Comparison of ENCODE assay signal across 8 cellular contexts in the genomic region with DNA sequence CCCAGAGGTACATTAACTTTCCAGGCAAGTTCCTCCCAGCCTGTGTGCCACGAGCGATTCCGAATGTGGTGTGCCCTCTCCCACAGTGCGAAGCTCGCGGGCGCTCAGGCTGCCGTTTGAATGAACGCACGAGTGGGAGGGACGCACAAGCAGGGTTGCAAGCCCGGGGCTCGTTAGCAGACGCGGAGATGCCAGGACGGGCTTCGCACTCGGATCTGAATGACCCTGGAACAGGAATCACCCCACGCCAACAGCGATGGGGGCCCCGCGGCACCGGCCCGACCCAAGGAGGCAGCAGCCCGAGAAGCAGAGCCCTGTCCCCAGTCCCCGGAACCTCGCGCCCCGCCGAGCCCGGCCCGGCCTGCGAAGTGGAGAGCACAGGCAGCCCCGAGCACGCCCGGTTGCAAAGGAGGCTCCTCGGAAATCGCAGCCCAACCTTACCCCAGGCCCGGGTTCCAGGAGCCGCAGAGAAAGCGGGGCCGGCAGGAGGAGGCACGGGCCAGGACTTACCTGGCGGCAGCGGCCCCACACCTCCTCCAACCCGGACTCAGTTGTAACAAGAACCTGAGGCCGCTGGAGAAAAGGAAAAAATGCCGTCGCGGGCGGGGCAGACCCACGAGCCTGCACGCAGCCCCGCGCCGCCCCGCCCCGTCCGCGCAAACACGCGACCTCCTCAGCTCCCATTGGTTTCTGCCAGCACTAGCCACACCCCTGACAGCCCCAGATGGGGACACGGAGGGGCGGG. TPM values are rescaled to one million over a fixed set of nuclear protein-coding genes. Genes with fewer than 3 reads are reported as not detected.
DNase-seq lines count a peak whose midpoint lies in the region; ATAC-seq, FAIRE-seq and TF ChIP-seq lines count a peak whose summit lies in the region.

A gene with protein sequence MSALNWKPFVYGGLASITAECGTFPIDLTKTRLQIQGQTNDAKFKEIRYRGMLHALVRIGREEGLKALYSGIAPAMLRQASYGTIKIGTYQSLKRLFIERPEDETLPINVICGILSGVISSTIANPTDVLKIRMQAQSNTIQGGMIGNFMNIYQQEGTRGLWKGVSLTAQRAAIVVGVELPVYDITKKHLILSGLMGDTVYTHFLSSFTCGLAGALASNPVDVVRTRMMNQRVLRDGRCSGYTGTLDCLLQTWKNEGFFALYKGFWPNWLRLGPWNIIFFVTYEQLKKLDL (minus strand): TSS at position 584 of the 745 bp plus-strand sequence. CDS start 6,948 bp downstream, outside the sequence.

- peaks cover 13% of the 10 kb centered on the region for H3K79me2 ChIP-seq in OCI-LY3 (ENCODE audit: low read length)
- H3K79me2 ChIP-seq in endothelial cell of umbilical vein (ENCODE audit: control insufficient read depth, insufficient read depth, low read length), result peaks cover 10% of the 10 kb centered on the region

- FAIRE-seq in HTR-8/SVneo (lab: Jason Lieb, UNC) (no peak), endothelial cell of umbilical vein (lab: Jason Lieb, UNC) (peak; percentile 81)

- H3K4me1 ChIP-seq in OCI-LY3 (ENCODE audit: low read length), result peaks cover 4% of the 10 kb centered on the region; the same call in 1 of the 2 replicates
- H3K4me1 ChIP-seq in endothelial cell of umbilical vein (ENCODE audit: control insufficient read depth, extremely low read depth, insufficient read depth, low read length), result peaks cover 24% of the 10 kb centered on the region

- CTCF ChIA-PET in endothelial cell of umbilical vein (lab: Charles Lee), result interaction anchor here (0.6 to 5.5 kb wide), 8 partner anchors 14 to 1055 kb away, joined by 3 to 35 read pairs (median 4); a partner anchor contains a TSS

- TF ChIP-seq POLR2A in endothelial cell of umbilical vein (IDR thresholded peaks at IDR 0.05; ENCODE audit: low read depth, low read length), result peak; percentile 78

- peaks cover 4% of the 10 kb centered on the region for H3K36me3 ChIP-seq in OCI-LY3 (replicated peaks; ENCODE audit: low read depth, low read length)
- H3K36me3 ChIP-seq in endothelial cell of umbilical vein (ENCODE audit: control insufficient read depth in 2 of 2, extremely low read depth in 1 of 2, insufficient read depth in 2 of 2, low read length in 2 of 2), result no peaks in the 10 kb centered on the region

- H2AFZ ChIP-seq in OCI-LY3 (ENCODE audit: low read depth, low read length), result peak within 1 kb of the TSS; percentile 89
- H2AFZ ChIP-seq in endothelial cell of umbilical vein (ENCODE audit: low read depth, low read length), result peak within 1 kb of the TSS; percentile 88

- TSS peak; percentile 44 for BruUV-seq in endothelial cell of umbilical vein (replicated peaks; lab: Mats Ljungman, UMichigan)

- TF ChIP-seq CTCF in OCI-LY3 (IDR thresholded peaks at IDR 0.05; ENCODE audit: low read depth, low read length), result no peak
- no peak for TF ChIP-seq CTCF in endothelial cell of umbilical vein (IDR thresholded peaks at IDR 0.05; ENCODE audit: extremely low read depth in 1 of 2, insufficient read depth in 1 of 2, low read depth in 1 of 2, low read length in 2 of 2)

- dilution Hi-C loops in endothelial cell of umbilical vein (cut with MboI; ENCODE audit: extremely low pct_ligation_motif_present, low sequenced_read_pairs), result no loop called here

- no peaks in the 10 kb centered on the region for H3K9me1 ChIP-seq in endothelial cell of umbilical vein (replicated peaks; ENCODE audit: control insufficient read depth, extremely low read depth, insufficient read depth, low read length)

- H3K4me2 ChIP-seq in OCI-LY3 (ENCODE audit: low read length), result peak within 1 kb of the TSS; percentile 84
- peak within 1 kb of the TSS; percentile 93 for H3K4me2 ChIP-seq in endothelial cell of umbilical vein (ENCODE audit: insufficient read depth, low read length)

- no peaks in the 10 kb centered on the region for H3K9me3 ChIP-seq in OCI-LY3 (ENCODE audit: insufficient read depth, low read length)
- no peaks in the 10 kb centered on the region for H3K9me3 ChIP-seq in endothelial cell of umbilical vein (replicated peaks; ENCODE audit: control insufficient read depth, insufficient read depth, low read length)

- peak; percentile 89 for ATAC-seq in GM21360 (IDR thresholded peaks at IDR 0.05; ENCODE audit: unreplicated experiment)

- peak within 1 kb of the TSS; percentile 66 for H3K9ac ChIP-seq in OCI-LY3 (ENCODE audit: low read length)
- H3K9ac ChIP-seq in endothelial cell of umbilical vein (replicated peaks; ENCODE audit: extremely low read depth, insufficient read depth, low read length), result peak within 1 kb of the TSS; percentile 82

- H4K20me1 ChIP-seq in OCI-LY3 (ENCODE audit: insufficient read depth, low read length) (no peaks in the 10 kb centered on the region), endothelial cell of umbilical vein (replicated peaks; ENCODE audit: control insufficient read depth, extremely low read depth, insufficient read depth, low read length) (no peaks in the 10 kb centered on the region)

- peak within 1 kb of the TSS; percentile 90 for H3K27ac ChIP-seq in OCI-LY3 (ENCODE audit: low read length)
- H3K27ac ChIP-seq in endothelial cell of umbilical vein (ENCODE audit: insufficient read depth, low read depth, low read length), result peak within 1 kb of the TSS; percentile 56

- intact Hi-C loops in endothelial cell of umbilical vein (cut with micrococcal nuclease), result loop anchor here (1.0 kb wide), 2 partner anchors 46 to 77 kb away; a partner anchor contains a TSS

- H3K27me3 ChIP-seq in OCI-LY3 (ENCODE audit: low read depth, low read length) (no peaks in the 10 kb centered on the region), endothelial cell of umbilical vein (ENCODE audit: control insufficient read depth in 2 of 2, insufficient read depth in 2 of 2, low read length in 2 of 2) (no peaks in the 10 kb centered on the region)

- peak; percentile 85 for DNase-seq in COR-L47 (lab: John Stamatoyannopoulos, UW)
- peak; percentile 72 for DNase-seq in HTR-8/SVneo (ENCODE audit: insufficient read length, low spot score)
- DNase-seq in activated CD8-positive, alpha-beta memory T cell treated with anti-CD3 and anti-CD28 coated beads, Interleukin-2, amount 50 U/mL, for 48 hours, result peak; percentile 93
- DNase-seq in endothelial cell of umbilical vein (ENCODE audit: low read depth, low spot score), result peak; percentile 94
- DNase-seq in midbrain (lab: John Stamatoyannopoulos, UW), result peak; percentile 78
- peak; percentile 77 to 89 for DNase-seq in stimulated activated CD8-positive, alpha-beta memory T cell treated with anti-CD3 and anti-CD28 coated beads, Interleukin-2, amount 100 ng/mL, for 1 hour (ENCODE audit: low read depth in 2 of 2)

- POLR2A ChIA-PET in endothelial cell of umbilical vein (lab: Charles Lee), result interaction anchor here (1.0 to 1.5 kb wide), 2 partner anchors 47 kb away, joined by 3 read pairs; a partner anchor contains a TSS

- peak within 1 kb of the TSS; percentile 80 for H3K4me3 ChIP-seq in OCI-LY3 (ENCODE audit: low read length)
- peak within 1 kb of the TSS; percentile 66 to 87 (median 79) for H3K4me3 ChIP-seq in endothelial cell of umbilical vein (replicated peaks in 1 of 3; ENCODE audit: insufficient read depth in 1 of 3, low read depth in 1 of 3, low read length in 3 of 3)

TF ChIP-seq in endothelial cell of umbilical vein, 7 proteins besides CTCF, POLR2A, EP300 and RAD21:
- TF ChIP-seq JUN (IDR thresholded peaks at IDR 0.05; ENCODE audit: borderline replicate concordance, insufficient read depth, insufficient read length, low read depth) (no peak), EZH2 (IDR thresholded peaks at IDR 0.05; ENCODE audit: borderline replicate concordance, low read depth, low read length, severe bottlenecking) (no peak), FOS (IDR thresholded peaks at IDR 0.05; ENCODE audit: borderline replicate concordance, insufficient read depth, low read length) (no peak), GATA2 (IDR thresholded peaks at IDR 0.05; ENCODE audit: insufficient read depth, insufficient read length, low read depth, low read length) (no peak), POLR2AphosphoS5 (IDR thresholded peaks at IDR 0.05; ENCODE audit: insufficient read depth, low read depth, low read length) (peak; percentile 50), MYC (IDR thresholded peaks at IDR 0.05; ENCODE audit: low read depth, low read length) (no peak)
- TF ChIP-seq, protein P1, sequence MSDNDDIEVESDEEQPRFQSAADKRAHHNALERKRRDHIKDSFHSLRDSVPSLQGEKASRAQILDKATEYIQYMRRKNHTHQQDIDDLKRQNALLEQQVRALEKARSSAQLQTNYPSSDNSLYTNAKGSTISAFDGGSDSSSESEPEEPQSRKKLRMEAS (IDR thresholded peaks at IDR 0.05; ENCODE audit: insufficient read depth, insufficient read length), result peak; percentile 27

RNA-seq across cellular contexts. Expression of the gene that starts here (rescaled TPM):
- total RNA-seq in endothelial cell of umbilical vein, result 27.0 and 28.9 TPM in 2 replicates
- polyA plus RNA-seq in endothelial cell of umbilical vein, result 12.2 and 13.3 TPM in 2 replicates
- polyA plus RNA-seq in endothelial cell of umbilical vein (2011; cell fraction: cytosol; rRNA removed), result 17.4 and 20.2 TPM in 2 replicates
- 16.2 and 17.8 TPM in 2 replicates for polyA plus RNA-seq in endothelial cell of umbilical vein (2011; cell fraction: nucleus; rRNA removed)
- polyA plus RNA-seq in endothelial cell of umbilical vein (2012), result 20.2 and 20.7 TPM in 2 replicates
- 42.0 and 79.3 TPM in 2 replicates for polyA minus RNA-seq in endothelial cell of umbilical vein
- 1.2 TPM for polyA minus RNA-seq in endothelial cell of umbilical vein (2011; cell fraction: cytosol; rRNA and poly(A)+ RNA removed)
- 12.0 and 12.2 TPM in 2 replicates for polyA minus RNA-seq in endothelial cell of umbilical vein (2011; cell fraction: nucleus; rRNA and poly(A)+ RNA removed)

Comparison
In these comparisons a context has a peak if more than half of its experiments do, and no peak if none do; other contexts are left out.
1. Peak in every context shown above with its lines: DNase-seq, ATAC-seq, H3K4me3 ChIP-seq and H3K27ac ChIP-seq.